ENCODE assay signal across 10 cellular contexts in the genomic region with DNA sequence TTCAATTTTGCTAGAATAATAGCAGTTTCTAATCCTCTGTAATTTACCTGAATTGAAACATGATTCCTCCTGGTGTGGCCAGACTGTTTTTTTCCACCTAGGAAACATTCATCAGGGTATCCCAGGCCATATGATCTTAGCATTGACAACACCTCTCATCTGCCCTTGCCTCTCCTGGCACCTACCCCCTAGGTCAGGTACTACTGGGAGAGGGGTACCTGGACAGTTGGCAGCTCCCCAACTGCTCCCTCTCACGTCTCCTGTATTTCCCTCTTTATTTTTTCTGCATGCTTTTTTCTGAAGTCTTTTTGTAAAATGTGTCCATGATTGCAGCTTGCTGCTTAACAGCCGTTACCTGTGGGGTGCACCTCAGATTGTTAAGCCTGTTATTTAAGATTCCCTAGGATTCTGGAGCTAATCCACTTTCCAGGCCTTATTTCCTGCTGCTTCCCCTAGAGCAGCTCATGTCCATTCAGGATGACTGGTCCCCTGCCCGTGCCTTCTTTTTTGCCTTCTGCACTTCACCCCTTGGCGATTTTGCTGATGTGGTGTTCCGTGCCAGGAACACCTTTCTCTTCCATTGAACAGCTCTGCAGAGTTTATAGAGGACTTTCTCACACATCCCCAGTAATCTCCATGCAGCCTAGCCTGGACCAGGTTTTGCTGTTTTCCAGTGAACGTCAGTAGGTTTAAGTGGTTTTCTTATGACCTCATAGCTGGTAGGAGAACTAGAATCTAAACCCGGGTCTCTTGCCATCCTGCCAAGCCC. TPM values are rescaled to one million over a fixed set of nuclear protein-coding genes. Genes with fewer than 3 reads are reported as not detected.
A peak's percentile ranks its signal among the peaks of the same experiment; 100 is the strongest.
DNase-seq lines count a peak whose midpoint lies in the region; ATAC-seq and TF ChIP-seq lines count a peak whose summit lies in the region.
"Had no signal": no experiment of that assay in that cellular context is flagged by ENCODE, and none has a peak within 500 bp of the region (broad histone marks: within the 10 kb centered on the region; RNA-seq: fewer than 3 reads in every experiment).

No MANE protein-coding gene starts in this region.

- H3K36me3 ChIP-seq in cardiac muscle cell = no peaks in the 10 kb centered on the region
- no peaks in the 10 kb centered on the region for H3K36me3 ChIP-seq in SK-N-SH (replicated peaks in 1 of 2; ENCODE audit: control insufficient read depth in 1 of 2, insufficient read depth in 2 of 2, low read length in 1 of 2)
- H3K36me3 ChIP-seq in iPS DF 6.9 (ENCODE audit: control insufficient read depth, insufficient read depth, low read length) = no peaks in the 10 kb centered on the region
- no peaks in the 10 kb centered on the region for H3K36me3 ChIP-seq in aorta (ENCODE audit: control insufficient read depth in 1 of 2, insufficient read depth in 2 of 2, low read length in 1 of 2)
- no peaks in the 10 kb centered on the region for H3K36me3 ChIP-seq in GM23248 (ENCODE audit: low read depth)

- CTCF ChIA-PET in SK-N-SH (lab: Yijun Ruan, JAX) = interaction anchor here (1.8 kb wide), 2 partner anchors 9 to 36 kb away, joined by 4 to 5 read pairs; no protein-coding TSS in a partner anchor

- no peaks in the 10 kb centered on the region for H4K20me1 ChIP-seq in SK-N-SH (ENCODE audit: insufficient read depth)
- H4K20me1 ChIP-seq in GM23248 (ENCODE audit: insufficient read depth) = peaks cover 14% of the 10 kb centered on the region; the same call in 1 of the 2 replicates

- H3K4me1 ChIP-seq in cardiac muscle cell (ENCODE audit: low read depth) (no peaks in the 10 kb centered on the region), SK-N-SH (ENCODE audit: control insufficient read depth in 1 of 2, insufficient read depth in 2 of 2, low read depth in 1 of 2, low read length in 1 of 2) (no peaks in the 10 kb centered on the region), iPS DF 6.9 (ENCODE audit: control insufficient read depth, insufficient read depth, low read length) (no peaks in the 10 kb centered on the region; the same call in 1 of the 2 replicates), aorta (ENCODE audit: control insufficient read depth in 1 of 2, insufficient read depth in 2 of 2, low read length in 2 of 2) (peaks cover 3 to 4% of the 10 kb centered on the region in 2 donors), GM23248 (ENCODE audit: insufficient read depth) (peaks cover 29% of the 10 kb centered on the region)

- in situ Hi-C loops in GM23248 (cut with MboI) = no loop called here

- 42% methylated on average over 7 of the region's 7 CpGs for WGBS in SK-N-SH (ENCODE audit: low lambda C conversion rate)
- WGBS in iPS DF 6.9 (ENCODE audit: insufficient coverage, insufficient read length) = no CpG with 5 or more reads among the region's 7 CpGs
- 5 to 8% methylated on average over 7 of the region's 7 CpGs for WGBS in aorta, 2 donors
- 65 to 68% methylated on average over 7 of the region's 7 CpGs for WGBS in GM23248 (ENCODE audit: low coverage in 1 of 2, low lambda C conversion rate in 2 of 2, missing lambda C conversion rate in 2 of 2), 2 experiments

- H3K9ac ChIP-seq in SK-N-SH (no peak overlapping the region), GM23248 (no peak overlapping the region)

- POLR2A ChIA-PET in SK-N-SH (lab: Yijun Ruan, JAX) = no interaction called here

- intact Hi-C loops in Right ventricle myocardium superior (cut with DNase I) = no loop called here
- intact Hi-C loops in aorta (cut with DNase I) = no loop called here

- no peak overlapping the region for H2AFZ ChIP-seq in SK-N-SH (ENCODE audit: low read depth)
- H2AFZ ChIP-seq in GM23248 = no peak overlapping the region

- H3K4me2 ChIP-seq in SK-N-SH = no peak overlapping the region
- H3K4me2 ChIP-seq in GM23248 (ENCODE audit: unreplicated experiment) = no peak overlapping the region

- TF ChIP-seq CTCF in cardiac muscle cell (IDR thresholded peaks at IDR 0.05; ENCODE audit: low read depth, low read length) (no peak), SK-N-SH (IDR thresholded peaks at IDR 0.05) (no peak)

- H3K4me3 ChIP-seq in cardiac muscle cell (no peak overlapping the region), SK-N-SH (ENCODE audit: low read depth in 2 of 2, low read length in 1 of 2) (no peak overlapping the region), iPS DF 6.9 (ENCODE audit: low read length) (no peak overlapping the region), aorta (ENCODE audit: low read length in 2 of 2) (no peak overlapping the region), GM23248 (no peak overlapping the region)
- H3K4me3 ChIP-seq: skin epidermis had no signal

- H3F3A ChIP-seq in SK-N-SH (replicated peaks; ENCODE audit: insufficient read depth) (no peaks in the 10 kb centered on the region), GM23248 (ENCODE audit: insufficient read depth) (peaks cover 27% of the 10 kb centered on the region)

- H3K9me3 ChIP-seq in cardiac muscle cell (ENCODE audit: low read depth) = no peaks in the 10 kb centered on the region
- no peaks in the 10 kb centered on the region for H3K9me3 ChIP-seq in SK-N-SH
- H3K9me3 ChIP-seq in iPS DF 6.9 (ENCODE audit: control insufficient read depth, insufficient read depth, low read length) = no peaks in the 10 kb centered on the region
- H3K9me3 ChIP-seq in aorta (ENCODE audit: control insufficient read depth, low read length) = no peaks in the 10 kb centered on the region
- no peaks in the 10 kb centered on the region for H3K9me3 ChIP-seq in GM23248 (ENCODE audit: low read depth)

- no peak for TF ChIP-seq RAD21 in SK-N-SH (IDR thresholded peaks at IDR 0.05; ENCODE audit: low read length)

- TF ChIP-seq EP300 in SK-N-SH (IDR thresholded peaks at IDR 0.05; ENCODE audit: borderline replicate concordance in 1 of 2, low read depth in 1 of 2, low read length in 1 of 2) = no peak

- peak; percentile 43 to 52 for DNase-seq in cardiac muscle cell (ENCODE audit: low read depth in 1 of 2, low spot score in 1 of 2)
- no peak for DNase-seq in Right ventricle myocardium superior
- DNase-seq in SK-N-SH = peak; percentile 29
- peak; percentile 13 for DNase-seq in iPS DF 6.9 (ENCODE audit: low read depth, low spot score)
- DNase-seq in aorta = no peak
- no peak for DNase-seq in MV-4-11 (lab: John Stamatoyannopoulos, UW)
- no peak for DNase-seq in GM23248
- DNase-seq: hippocampal formation had no signal

- H3K79me2 ChIP-seq in SK-N-SH (ENCODE audit: insufficient read depth) = peaks cover 8% of the 10 kb centered on the region; the same call in 1 of the 2 replicates
- H3K79me2 ChIP-seq in GM23248 (ENCODE audit: insufficient read depth) = peaks cover 98% of the 10 kb centered on the region

- ATAC-seq in Right ventricle myocardium superior (ENCODE audit: poor library complexity) (no peak), aorta (ENCODE audit: low FRiP score) (peak; percentile 44), GM19467 (IDR thresholded peaks at IDR 0.05; ENCODE audit: unreplicated experiment) (no peak)

- H3K27me3 ChIP-seq in cardiac muscle cell (no peaks in the 10 kb centered on the region), SK-N-SH (ENCODE audit: insufficient read depth) (no peaks in the 10 kb centered on the region), iPS DF 6.9 (ENCODE audit: control insufficient read depth, insufficient read depth, low read length) (no peaks in the 10 kb centered on the region), aorta (ENCODE audit: control insufficient read depth in 1 of 2, insufficient read depth in 2 of 2, low read length in 1 of 2) (no peaks in the 10 kb centered on the region), GM23248 (replicated peaks; ENCODE audit: insufficient read depth) (no peaks in the 10 kb centered on the region)

- H3K9me2 ChIP-seq in SK-N-SH = no peaks in the 10 kb centered on the region
- no peaks in the 10 kb centered on the region for H3K9me2 ChIP-seq in GM23248 (ENCODE audit: insufficient read depth)

- H3K27ac ChIP-seq in cardiac muscle cell (no peak overlapping the region), SK-N-SH (ENCODE audit: low read depth in 2 of 2, low read length in 1 of 2) (no peak overlapping the region), iPS DF 6.9 (ENCODE audit: low read length) (no peak overlapping the region), aorta (ENCODE audit: low read depth in 1 of 2, low read length in 2 of 2) (no peak overlapping the region), GM23248 (no peak overlapping the region)
- H3K27ac ChIP-seq: skin epidermis had no signal

TF ChIP-seq in SK-N-SH, 30 proteins besides CTCF, POLR2A, EP300 and RAD21:
- TF ChIP-seq JUND (IDR thresholded peaks at IDR 0.05) = peak; percentile 40; the same call in 1 of the 2 replicates
- TF ChIP-seq ELF1 (IDR thresholded peaks at IDR 0.05) = no peak

RNA-seq across cellular contexts. Expression of a gene that starts 33.6 kb away (rescaled TPM):
- total RNA-seq in cardiac muscle cell (5.9 and 8.3 TPM in 2 replicates), Right ventricle myocardium superior (4.5 TPM), aorta (10 to 100 TPM in 1 of 2 donors, 1 to 10 TPM in 1; 9.1 to 11.3 TPM)
- polyA plus RNA-seq in cardiac muscle cell (3.1 and 3.4 TPM in 2 replicates), SK-N-SH (2012; rRNA removed) (2.7 and 5.3 TPM in 2 replicates), aorta (1 to 10 TPM; 2.8 to 4.4 TPM), GM23248 (2016; fragmentation: Nextera tagmentation; extraction: Ambion mirVana) (7.1 and 8.5 TPM in 2 replicates)
- 3.6 and 3.9 TPM in 2 replicates for polyA plus RNA-seq in SK-N-SH (2012; cell fraction: cytosol; rRNA removed)
- 5.6 and 10.5 TPM in 2 replicates for polyA plus RNA-seq in SK-N-SH (2012; cell fraction: nucleus; rRNA removed)
- total RNA-seq in GM23248 (2014; rRNA removed; shearing (Covaris generic)) = 26.7 and 31.2 TPM in 2 replicates

Comparison
In these comparisons a context has a peak if more than half of its experiments do, and no peak if none do; other contexts are left out.
1. DNase-seq: peak in cardiac muscle cell (2 of 2), SK-N-SH (single experiment) and iPS DF 6.9 (single experiment); none in Right ventricle myocardium superior (single experiment), aorta (0 of 2), MV-4-11 (single experiment) and GM23248 (single experiment).